16 cellular contexts compared by ENCODE assay signal in genomic region chr20:2747676-2748235, GRCh38.
"Had no signal": no experiment of that assay in that cellular context is flagged by ENCODE, and none has a peak within 500 bp of the region (broad histone marks: within the 10 kb centered on the region; RNA-seq: fewer than 3 reads in every experiment).

No MANE protein-coding gene starts in this region.

- ATAC-seq: activated T-cell treated with anti-CD3 and anti-CD28 coated beads, Interleukin-2, amount 50 U/mL, for 72 hours; gastrocnemius medialis; heart right ventricle; natural killer cell treated with Interleukin-12 subunit alpha and Interleukin-12 subunit beta and Interleukin-15 and Interleukin-18, amount 100 ng/mL, for 72 hours had no signal

- H3K36me3 ChIP-seq: brain microvascular endothelial cell, gastrocnemius medialis, heart right ventricle, left ventricle myocardium inferior, transverse colon had no signal

- H3K9me3 ChIP-seq: gastrocnemius medialis, heart right ventricle, left ventricle myocardium inferior, transverse colon had no signal

- H3K27ac ChIP-seq: brain microvascular endothelial cell, epithelial cell of prostate, gastrocnemius medialis, heart right ventricle, left ventricle myocardium inferior, skin epidermis, transverse colon had no signal

- H3K4me3 ChIP-seq: gastrocnemius medialis, heart right ventricle, left ventricle myocardium inferior, skin epidermis, transverse colon had no signal

- FAIRE-seq: islet of Langerhans had no signal

- DNase-seq: activated CD4-positive, alpha-beta T cell treated with anti-CD3 and anti-CD28 coated beads, Interleukin-2, amount 50 U/mL, for 1 hour; activated CD4-positive, CD25-positive, alpha-beta regulatory T cell; activated naive CD8-positive, alpha-beta T cell treated with anti-CD3 and anti-CD28 coated beads, Interleukin-2, amount 10 ng/mL, durations not matched to agents 7 days and 5 days; activated T-cell treated with anti-CD3 and anti-CD28 coated beads, Interleukin-2, amount 50 U/mL, for 72 hours; anterior cingulate cortex; brain microvascular endothelial cell; gastrocnemius medialis; left ventricle myocardium inferior; stimulated activated CD4-positive, alpha-beta T cell treated with anti-CD3 and anti-CD28 coated beads, Interleukin-15, amount 100 ng/mL, for 24 hours; stimulated activated CD4-positive, alpha-beta T cell treated with anti-CD3 and anti-CD28 coated beads, Interleukin-4, amount 100 ng/mL, for 1 hour; transverse colon had no signal
